In genomic region chr7:139304517-139304916, GRCh38 we compare ENCODE assay signal across 20 cellular contexts. TPM values are rescaled to one million over a fixed set of nuclear protein-coding genes. Genes with fewer than 3 reads are reported as not detected.
A peak's percentile ranks its signal among the peaks of the same experiment; 100 is the strongest.
DNase-seq lines count a peak whose midpoint lies in the region; ATAC-seq, FAIRE-seq and TF ChIP-seq lines count a peak whose summit lies in the region.
"Had no signal": no experiment of that assay in that cellular context is flagged by ENCODE, and none has a peak within 500 bp of the region (broad histone marks: within the 10 kb centered on the region; RNA-seq: fewer than 3 reads in every experiment).

No MANE protein-coding gene starts in this region.

- intact Hi-C loops in K562 (cut with micrococcal nuclease) = no loop called here

- no peaks in the 10 kb centered on the region for H3K4me1 ChIP-seq in K562 (replicated peaks in 1 of 2; ENCODE audit: control insufficient read depth in 2 of 2, insufficient read depth in 2 of 2, low read length in 2 of 2)

- H3K36me3 Mint-ChIP-seq in nephron (ENCODE audit: low read depth) = peaks cover 36% of the 10 kb centered on the region

- no peaks in the 10 kb centered on the region for H4K20me1 ChIP-seq in K562 (replicated peaks; ENCODE audit: control insufficient read depth, insufficient read depth, low read length)

- no peak for TF ChIP-seq EP300 in K562 (IDR thresholded peaks at IDR 0.05; ENCODE audit: low read length)

- no peaks in the 10 kb centered on the region for H3K9me3 Mint-ChIP-seq in nephron
- H3K9me3 Mint-ChIP-seq: CD4-positive, alpha-beta T cell; HFFc6 had no signal

- no peak for TF ChIP-seq CTCF in K562 (IDR thresholded peaks at IDR 0.05 in 2 of 3, conservative IDR thresholded peaks at IDR 0.05 in 1 of 3; ENCODE audit: insufficient read depth in 2 of 3, low read depth in 1 of 3, low read length in 3 of 3)
- TF ChIP-seq CTCF in nephron (IDR thresholded peaks at IDR 0.05; ENCODE audit: unreplicated experiment in 3 of 3) = no peak

- in situ Hi-C loops in K562 (cut with MboI) = no loop called here

- POLR2A ChIA-PET in K562 (lab: Yijun Ruan, JAX) = interaction anchor here (0.8 to 1.7 kb wide), 3 partner anchors 10 to 76 kb away, joined by 3 to 4 read pairs (median 3); no protein-coding TSS in a partner anchor

- H3K4me1 Mint-ChIP-seq in nephron = peaks cover 4% of the 10 kb centered on the region

- peaks cover 5% of the 10 kb centered on the region for H3K9me1 ChIP-seq in K562 (ENCODE audit: control insufficient read depth, insufficient read depth, low read length)

- TF ChIP-seq POLR2A in K562 (conservative IDR thresholded peaks at IDR 0.05) = no peak

- ATAC-seq in K562 = no peak
- no peak for ATAC-seq in HG03378 (IDR thresholded peaks at IDR 0.05; ENCODE audit: unreplicated experiment)
- ATAC-seq: HCT116 had no signal

- H3K4me3 ChIP-seq in K562 = no peak overlapping the region

- H3K4me3 Mint-ChIP-seq in nephron = no peak overlapping the region
- H3K4me3 Mint-ChIP-seq: CD4-positive, alpha-beta T cell; HFFc6 had no signal

- TF ChIP-seq RAD21 in K562 (CRISPR knock-in tag; conservative IDR thresholded peaks at IDR 0.05 in 1 of 2, IDR thresholded peaks at IDR 0.05 in 1 of 2) = no peak

- FAIRE-seq in K562 (lab: Jason Lieb, UNC) = no peak
- FAIRE-seq: D721Med, GM12892, GM18507 had no signal

- H3K9me3 ChIP-seq in K562 (replicated peaks; ENCODE audit: control insufficient read depth, insufficient read depth, low read depth, low read length) = no peaks in the 10 kb centered on the region
- H3K9me3 ChIP-seq: BE2C, Caco-2 had no signal

- no peak overlapping the region for H3K4me2 ChIP-seq in K562 (ENCODE audit: insufficient read depth, low read length)
- H3K4me2 ChIP-seq: KMS-11 had no signal

- no peak overlapping the region for H3K9ac ChIP-seq in K562 (ENCODE audit: insufficient read depth in 1 of 2, low read depth in 2 of 2, low read length in 2 of 2)
- H3K9ac ChIP-seq: KMS-11 had no signal

- H3K36me3 ChIP-seq in K562 (ENCODE audit: control insufficient read depth, insufficient read depth, low read length) = peaks cover 8% of the 10 kb centered on the region; the same call in 2 of the 3 replicates
- H3K36me3 ChIP-seq: BE2C had no signal

- peak overlapping the region; percentile 48 to 81 (median 60) for H3K27ac Mint-ChIP-seq in nephron
- H3K27ac Mint-ChIP-seq: CD4-positive, alpha-beta T cell; HFFc6 had no signal

- no peak overlapping the region for H2AFZ ChIP-seq in K562 (ENCODE audit: low read depth, low read length)

- peak; percentile 36 for DNase-seq in DMS79 (lab: John Stamatoyannopoulos, UW)
- peak; percentile 33 for DNase-seq in NCI-H69 (lab: John Stamatoyannopoulos, UW)
- no peak for DNase-seq in K562 (ENCODE audit: extremely low read depth in 1 of 4, low spot score in 3 of 4)
- no peak for DNase-seq in middle frontal gyrus (ENCODE audit: extremely low spot score, low spot score)
- no peak for DNase-seq in SKM-1 treated with dmso at 0.1 percent for 144 hours (lab: John Stamatoyannopoulos, UW; ENCODE audit: unreplicated experiment)
- DNase-seq: BE2C; C1 segment of cervical spinal cord; Caco-2; CD4-positive, alpha-beta T cell; GDM1; GOT3; H7; HFFc6 had no signal

- no peaks in the 10 kb centered on the region for H3K27me3 ChIP-seq in K562 (ENCODE audit: control insufficient read depth in 2 of 2, insufficient read depth in 2 of 2, low read length in 2 of 2)
- H3K27me3 ChIP-seq: BE2C had no signal

- CTCF ChIA-PET in K562 (lab: Yijun Ruan, JAX; ENCODE audit: low intra/inter-chr PET ratio) = no interaction called here

- no peak overlapping the region for H3K27ac ChIP-seq in K562 (ENCODE audit: extremely low read depth, low read depth, low read length)
- H3K27ac ChIP-seq: KMS-11 had no signal

- 56% methylated on average over 1 of the region's 1 CpG for WGBS in K562 (ENCODE audit: insufficient coverage, low coverage, missing lambda C conversion rate)

- no peaks in the 10 kb centered on the region for H3K79me2 ChIP-seq in K562 (ENCODE audit: control insufficient read depth, insufficient read depth, low read length)

- TSS peak; percentile 10 for BruUV-seq in K562 (replicated peaks; lab: Mats Ljungman, UMichigan)

- no peaks in the 10 kb centered on the region for H3K27me3 Mint-ChIP-seq in nephron (ENCODE audit: low read depth)
- H3K27me3 Mint-ChIP-seq: CD4-positive, alpha-beta T cell had no signal

TF ChIP-seq in K562, 482 proteins besides CTCF, POLR2A, EP300 and RAD21:
- TF ChIP-seq FOXK1 (CRISPR knock-in tag; IDR thresholded peaks at IDR 0.05; ENCODE audit: borderline replicate concordance) (0 out of 2 replicates have a peak, but pooled peaks have one; percentile 11), NFIC (IDR thresholded peaks at IDR 0.05) (0 out of 2 replicates have a peak, but pooled peaks have one; percentile 37)
- TF ChIP-seq, protein P1, sequence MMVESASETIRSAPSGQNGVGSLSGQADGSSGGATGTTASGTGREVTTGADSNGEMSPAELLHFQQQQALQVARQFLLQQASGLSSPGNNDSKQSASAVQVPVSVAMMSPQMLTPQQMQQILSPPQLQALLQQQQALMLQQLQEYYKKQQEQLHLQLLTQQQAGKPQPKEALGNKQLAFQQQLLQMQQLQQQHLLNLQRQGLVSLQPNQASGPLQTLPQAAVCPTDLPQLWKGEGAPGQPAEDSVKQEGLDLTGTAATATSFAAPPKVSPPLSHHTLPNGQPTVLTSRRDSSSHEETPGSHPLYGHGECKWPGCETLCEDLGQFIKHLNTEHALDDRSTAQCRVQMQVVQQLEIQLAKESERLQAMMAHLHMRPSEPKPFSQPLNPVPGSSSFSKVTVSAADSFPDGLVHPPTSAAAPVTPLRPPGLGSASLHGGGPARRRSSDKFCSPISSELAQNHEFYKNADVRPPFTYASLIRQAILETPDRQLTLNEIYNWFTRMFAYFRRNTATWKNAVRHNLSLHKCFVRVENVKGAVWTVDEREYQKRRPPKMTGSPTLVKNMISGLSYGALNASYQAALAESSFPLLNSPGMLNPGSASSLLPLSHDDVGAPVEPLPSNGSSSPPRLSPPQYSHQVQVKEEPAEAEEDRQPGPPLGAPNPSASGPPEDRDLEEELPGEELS (CRISPR knock-in tag; IDR thresholded peaks at IDR 0.05; ENCODE audit: borderline replicate concordance) = no peak
TF ChIP-seq in K562: peak in this region for 2.

RNA-seq across cellular contexts. Expression of gene FMC1, which starts 36.6 kb away (rescaled TPM):
- total RNA-seq in K562 (2011; cell fraction: chromatin; rRNA removed; ENCODE audit: low replicate concordance) = 10.0 and 12.5 TPM in 2 replicates
- 17.1 and 19.0 TPM in 2 replicates for total RNA-seq in K562 (2011; cell fraction: nucleolus; rRNA removed)
- 19.2 and 21.5 TPM in 2 replicates for total RNA-seq in K562 (2011; cell fraction: nucleoplasm; rRNA removed)
- total RNA-seq in K562 (2014; rRNA removed) (25.8 and 28.6 TPM in 2 replicates), K562 (2014; rRNA removed; fragmentation: Illumina TruSeq; extraction: Trizol) (16.8 and 26.1 TPM in 2 replicates), K562 (2015; rRNA removed; fragmentation: Illumina TruSeq; extraction: Trizol) (12.1 and 14.0 TPM in 2 replicates), K562 (2021) (29.0 TPM in 2 replicates)
- polyA plus RNA-seq in K562 (2011; rRNA removed) (30.6 and 49.5 TPM in 2 replicates), K562 (2014; fragmentation: Illumina TruSeq; extraction: Trizol) (14.1 and 25.3 TPM in 2 replicates), K562 (2014; fragmentation: Nextera tagmentation; extraction: Ambion mirVana) (100 to 1,000 TPM; 112 to 116 TPM), K562 (2014; rRNA removed) (35.3 and 37.8 TPM in 2 replicates)
- 37.2 and 46.5 TPM in 2 replicates for polyA plus RNA-seq in K562 (2011; cell fraction: cytosol; rRNA removed)
- 32.2 and 54.0 TPM in 2 replicates for polyA plus RNA-seq in K562 (2011; cell fraction: nucleus; rRNA removed)
- polyA plus RNA-seq in K562 (2012) = 42.5 and 51.0 TPM in 2 replicates
- polyA minus RNA-seq in K562 (2011; rRNA and poly(A)+ RNA removed) = 7.4 and 8.4 TPM in 2 replicates
- 5.2 and 8.2 TPM in 2 replicates for polyA minus RNA-seq in K562 (2011; cell fraction: cytosol; rRNA and poly(A)+ RNA removed)
- 4.3 and 8.8 TPM in 2 replicates for polyA minus RNA-seq in K562 (2011; cell fraction: nucleus; rRNA and poly(A)+ RNA removed)

RNA-seq across cellular contexts. Expression of gene LUC7L2, which starts 55.2 kb away (rescaled TPM):
- total RNA-seq in K562 (2011; cell fraction: chromatin; rRNA removed; ENCODE audit: low replicate concordance) = 93.5 and 286 TPM in 2 replicates
- 133 and 154 TPM in 2 replicates for total RNA-seq in K562 (2011; cell fraction: nucleolus; rRNA removed)
- total RNA-seq in K562 (2011; cell fraction: nucleoplasm; rRNA removed) = 161 and 217 TPM in 2 replicates
- total RNA-seq in K562 (2014; rRNA removed) (110 and 119 TPM in 2 replicates), K562 (2014; rRNA removed; fragmentation: Illumina TruSeq; extraction: Trizol) (144 and 164 TPM in 2 replicates), K562 (2015; rRNA removed; fragmentation: Illumina TruSeq; extraction: Trizol) (141 and 144 TPM in 2 replicates), K562 (2021) (198 and 207 TPM in 2 replicates)
- polyA plus RNA-seq in K562 (2011; rRNA removed) (95.0 and 115 TPM in 2 replicates), K562 (2014; fragmentation: Illumina TruSeq; extraction: Trizol) (137 and 168 TPM in 2 replicates), K562 (2014; fragmentation: Nextera tagmentation; extraction: Ambion mirVana) (10 to 100 TPM; 56.1 to 66.5 TPM), K562 (2014; rRNA removed) (117 and 144 TPM in 2 replicates)
- 61.1 and 102 TPM in 2 replicates for polyA plus RNA-seq in K562 (2011; cell fraction: cytosol; rRNA removed)
- 137 and 144 TPM in 2 replicates for polyA plus RNA-seq in K562 (2011; cell fraction: nucleus; rRNA removed)
- polyA plus RNA-seq in K562 (2012) = 102 and 214 TPM in 2 replicates
- 121 and 164 TPM in 2 replicates for polyA minus RNA-seq in K562 (2011; rRNA and poly(A)+ RNA removed)
- polyA minus RNA-seq in K562 (2011; cell fraction: cytosol; rRNA and poly(A)+ RNA removed) = 55.3 and 77.4 TPM in 2 replicates
- 193 and 262 TPM in 2 replicates for polyA minus RNA-seq in K562 (2011; cell fraction: nucleus; rRNA and poly(A)+ RNA removed)

Comparison
In these comparisons a context has a peak if more than half of its experiments do, and no peak if none do; other contexts are left out.
1. DNase-seq: peak in DMS79 (single experiment) and NCI-H69 (single experiment); none in K562 (0 of 4), middle frontal gyrus (single experiment) and SKM-1 treated with dmso at 0.1 percent for 144 hours (single experiment).